Comparison of ENCODE assay signal across 15 cellular contexts in the genomic region with DNA sequence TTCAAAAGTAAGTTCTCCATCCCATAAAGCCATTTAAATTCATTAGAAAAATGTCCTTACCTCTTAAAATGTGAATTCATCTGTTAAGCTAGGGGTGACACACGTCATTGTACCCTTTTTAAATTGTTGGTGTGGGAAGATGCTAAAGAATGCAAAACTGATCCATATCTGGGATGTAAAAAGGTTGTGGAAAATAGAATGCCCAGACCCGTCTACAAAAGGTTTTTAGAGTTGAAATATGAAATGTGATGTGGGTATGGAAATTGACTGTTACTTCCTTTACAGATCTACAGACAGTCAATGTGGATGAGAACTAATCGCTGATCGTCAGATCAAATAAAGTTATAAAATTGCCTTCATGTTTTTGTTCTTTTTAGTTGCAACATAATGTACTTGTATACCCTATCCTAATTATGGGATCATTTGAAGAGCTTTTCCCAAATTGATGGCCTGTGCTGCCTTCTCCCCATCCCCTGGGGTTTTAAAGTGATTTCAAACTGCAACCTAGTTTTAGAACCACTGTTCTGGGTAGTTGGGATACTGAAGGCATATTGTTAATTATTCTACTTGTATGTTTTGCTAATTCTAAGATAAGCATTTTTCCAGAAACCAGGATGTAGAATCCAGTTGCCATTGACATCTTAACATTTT. TPM values are rescaled to one million over a fixed set of nuclear protein-coding genes. Genes with fewer than 3 reads are reported as not detected.
DNase-seq lines count a peak whose midpoint lies in the region; ATAC-seq, FAIRE-seq and TF ChIP-seq lines count a peak whose summit lies in the region.
"Had no signal": no experiment of that assay in that cellular context is flagged by ENCODE, and none has a peak within 500 bp of the region (broad histone marks: within the 10 kb centered on the region; RNA-seq: fewer than 3 reads in every experiment).

No MANE protein-coding gene starts in this region.

- no peaks in the 10 kb centered on the region for H3K27me3 Mint-ChIP-seq in CD4-positive, alpha-beta T cell

- H3K4me2 ChIP-seq in A549 = peak overlapping the region; percentile 98
- H3K4me2 ChIP-seq: KMS-11 had no signal

- POLR2A ChIA-PET in A549 (lab: Yijun Ruan, JAX) = no interaction called here
- POLR2A ChIA-PET in CD4-positive, alpha-beta T cell (lab: Charles Lee) = interaction anchor here (1.1 kb wide), 1 partner anchor 17 kb away, joined by 3 read pairs; no protein-coding TSS in a partner anchor

- ATAC-seq in A549 (no peak), HG02970 (IDR thresholded peaks at IDR 0.05; ENCODE audit: low FRiP score, unreplicated experiment) (no peak)
- no peak for ATAC-seq in CD4-positive, alpha-beta T cell (ENCODE audit: poor library complexity)
- ATAC-seq: sciatic nerve had no signal

- TF ChIP-seq CTCF in A549 (IDR thresholded peaks at IDR 0.05) = no peak
- TF ChIP-seq CTCF in CD4-positive, alpha-beta T cell (IDR thresholded peaks at IDR 0.05) = no peak
- no peak for TF ChIP-seq CTCF in VCaP (conservative IDR thresholded peaks at IDR 0.05)
- no peak for TF ChIP-seq CTCF in GM13976 (IDR thresholded peaks at IDR 0.05; ENCODE audit: borderline replicate concordance, control extremely low read depth, extremely low read depth, insufficient read depth, missing control alignments)

- 77% methylated on average over 4 of the region's 4 CpGs for WGBS in A549 (ENCODE audit: missing lambda C conversion rate)

- H3K9me3 Mint-ChIP-seq in CD4-positive, alpha-beta T cell = no peaks in the 10 kb centered on the region

- no peak for TF ChIP-seq EP300 in A549 (IDR thresholded peaks at IDR 0.05)

- no peak overlapping the region for H3K4me3 Mint-ChIP-seq in CD4-positive, alpha-beta T cell

- H3K27ac ChIP-seq in A549 (no peak overlapping the region), VCaP (peak overlapping the region; percentile 87; the same call in 1 of the 2 replicates), epithelial cell of prostate (peak overlapping the region; percentile 14), caudate nucleus (ENCODE audit: low read depth, low read length) (no peak overlapping the region)
- no peak overlapping the region for H3K27ac ChIP-seq in CD4-positive, alpha-beta T cell (ENCODE audit: low read depth, low read length)
- H3K27ac ChIP-seq: KMS-11, testis had no signal

- peaks cover 86% of the 10 kb centered on the region for H3K36me3 Mint-ChIP-seq in CD4-positive, alpha-beta T cell (ENCODE audit: low read depth)

- TF ChIP-seq RAD21 in A549 (conservative IDR thresholded peaks at IDR 0.05 in 1 of 2, IDR thresholded peaks at IDR 0.05 in 1 of 2) = no peak

- no peaks in the 10 kb centered on the region for H3K27me3 ChIP-seq in CD4-positive, alpha-beta T cell (ENCODE audit: control insufficient read depth, insufficient read depth, low read length)
- H3K27me3 ChIP-seq: testis had no signal

- no peaks in the 10 kb centered on the region for H3K9me3 ChIP-seq in A549
- H3K9me3 ChIP-seq in CD4-positive, alpha-beta T cell (ENCODE audit: control insufficient read depth, low read length) = no peaks in the 10 kb centered on the region
- H3K9me3 ChIP-seq: testis had no signal

- H3K4me3 ChIP-seq in A549 = no peak overlapping the region
- H3K4me3 ChIP-seq: testis had no signal

- no peak for TF ChIP-seq POLR2A in A549 (IDR thresholded peaks at IDR 0.05; ENCODE audit: low read length)

- H3K4me1 Mint-ChIP-seq in CD4-positive, alpha-beta T cell (ENCODE audit: low read depth) = peaks cover 66% of the 10 kb centered on the region

- CTCF ChIA-PET in A549 (lab: Yijun Ruan, JAX) = interaction anchor here (0.8 to 1.8 kb wide), 7 partner anchors 21 to 402 kb away, joined by 3 to 11 read pairs (median 3); no protein-coding TSS in a partner anchor
- CTCF ChIA-PET in CD4-positive, alpha-beta T cell (lab: Charles Lee) = no interaction called here

- intact Hi-C loops in CD4-positive, alpha-beta T cell (cut with DNase I, micrococcal nuclease) = loop anchor here in 1 of 2 experiments (2.0 kb wide), 1 partner anchor 147 kb away; no protein-coding TSS in a partner anchor

- peaks cover 50% of the 10 kb centered on the region for H3K4me1 ChIP-seq in A549

- FAIRE-seq in A549 (lab: Jason Lieb, UNC) = no peak

- peak overlapping the region; percentile 3 for H3K27ac Mint-ChIP-seq in CD4-positive, alpha-beta T cell

- DNase-seq in A549 (ENCODE audit: low read depth in 1 of 2, low spot score in 1 of 2) (no peak), epithelial cell of prostate (ENCODE audit: low read depth, low spot score) (no peak), caudate nucleus (lab: John Stamatoyannopoulos, UW) (no peak), GM13976 (ENCODE audit: low spot score) (no peak)
- no peak for DNase-seq in CD4-positive, alpha-beta T cell
- DNase-seq: cerebellar nuclear complex; midbrain; NCI-H1105; NCI-H69; stimulated activated CD4-positive, alpha-beta T cell treated with anti-CD3 and anti-CD28 coated beads, Interleukin-1b, Interleukin-23, amount 100 ng/mL, for 48 hours; testis had no signal

- in situ Hi-C loops in GM13976 (cut with MboI; ENCODE audit: low sequenced_read_pairs, unreplicated experiment) = no loop called here

TF ChIP-seq in A549, 52 proteins besides CTCF, POLR2A, EP300 and RAD21:
- TF ChIP-seq HOXA7 (CRISPR knock-in tag; IDR thresholded peaks at IDR 0.05) (0 out of 2 replicates have a peak, but pooled peaks have one; percentile 21), JUN (IDR thresholded peaks at IDR 0.05) (peak in 1 of 2 experiments; percentile 39; a peak in 2 of 5 replicates), POLR2AphosphoS2 (conservative IDR thresholded peaks at IDR 0.05; ENCODE audit: low read length) (peak; percentile 72; the same call in 1 of the 2 replicates), MAFK (IDR thresholded peaks at IDR 0.05; ENCODE audit: partially characterized antibody) (no peak)

RNA-seq across cellular contexts. Expression of a gene that starts 4.1 kb away (rescaled TPM):
- polyA plus RNA-seq in A549 (2011; rRNA removed) (2,064 and 3,103 TPM in 2 replicates), A549 (2017; fragmentation: RNase III; extraction: RNeasy Plus Mini Kit Qiagen cat#74134 plus additional on column Dnase treatment) (1,803 to 1,931 TPM (median 1,812 TPM) in 3 replicates)
- 1,918 and 2,613 TPM in 2 replicates for polyA plus RNA-seq in A549 (2012; cell fraction: cytosol; rRNA removed)
- 404 and 505 TPM in 2 replicates for polyA plus RNA-seq in A549 (2012; cell fraction: nucleus; rRNA removed)
- polyA minus RNA-seq in A549 (2011; rRNA and poly(A)+ RNA removed) = 256 and 361 TPM in 2 replicates
- 1,000 to 10,000 TPM; 2,901 to 2,913 TPM for total RNA-seq in CD4-positive, alpha-beta T cell

Comparison
In these comparisons a context has a peak if more than half of its experiments do, and no peak if none do; other contexts are left out.
1. H3K27ac ChIP-seq: peak in VCaP (single experiment) and epithelial cell of prostate (single experiment); none in A549 (0 of 2), CD4-positive, alpha-beta T cell (single experiment) and caudate nucleus (single experiment).